In genomic region chr4:78138252-78138651, GRCh38 we compare ENCODE assay signal across 1 cellular context.
A peak's percentile ranks its signal among the peaks of the same experiment; 100 is the strongest.
TF ChIP-seq lines count a peak whose summit lies in the region.

No MANE protein-coding gene starts in this region.

TF ChIP-seq in HepG2, 621 proteins besides CTCF, POLR2A, EP300 and RAD21 (continued from another document and continues in another):
- TF ChIP-seq, protein P1, sequence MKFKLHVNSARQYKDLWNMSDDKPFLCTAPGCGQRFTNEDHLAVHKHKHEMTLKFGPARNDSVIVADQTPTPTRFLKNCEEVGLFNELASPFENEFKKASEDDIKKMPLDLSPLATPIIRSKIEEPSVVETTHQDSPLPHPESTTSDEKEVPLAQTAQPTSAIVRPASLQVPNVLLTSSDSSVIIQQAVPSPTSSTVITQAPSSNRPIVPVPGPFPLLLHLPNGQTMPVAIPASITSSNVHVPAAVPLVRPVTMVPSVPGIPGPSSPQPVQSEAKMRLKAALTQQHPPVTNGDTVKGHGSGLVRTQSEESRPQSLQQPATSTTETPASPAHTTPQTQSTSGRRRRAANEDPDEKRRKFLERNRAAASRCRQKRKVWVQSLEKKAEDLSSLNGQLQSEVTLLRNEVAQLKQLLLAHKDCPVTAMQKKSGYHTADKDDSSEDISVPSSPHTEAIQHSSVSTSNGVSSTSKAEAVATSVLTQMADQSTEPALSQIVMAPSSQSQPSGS (CRISPR knock-in tag; IDR thresholded peaks at IDR 0.05): no peak
- TF ChIP-seq ONECUT2 (CRISPR knock-in tag; IDR thresholded peaks at IDR 0.05) (no peak), TMF1 (CRISPR knock-in tag; IDR thresholded peaks at IDR 0.05; ENCODE audit: low read depth) (no peak), CAMTA2 (CRISPR knock-in tag; IDR thresholded peaks at IDR 0.05; ENCODE audit: borderline replicate concordance) (no peak), LCORL (IDR thresholded peaks at IDR 0.05) (0 out of 2 replicates have a peak, but pooled peaks have one; percentile 35), LCORL (CRISPR knock-in tag; IDR thresholded peaks at IDR 0.05) (0 out of 2 replicates have a peak, but pooled peaks have one; percentile 23), ZFAT (CRISPR knock-in tag; conservative IDR thresholded peaks at IDR 0.05) (no peak), SALL2 (CRISPR knock-in tag; IDR thresholded peaks at IDR 0.05) (no peak), ZKSCAN8 (CRISPR knock-in tag; IDR thresholded peaks at IDR 0.05; ENCODE audit: borderline replicate concordance) (no peak), SNAPC2 (CRISPR knock-in tag; IDR thresholded peaks at IDR 0.05) (no peak), ZXDC (CRISPR knock-in tag; IDR thresholded peaks at IDR 0.05) (no peak), SOX13 (IDR thresholded peaks at IDR 0.05) (no peak; the same call in 1 of the 2 replicates), SOX13 (CRISPR knock-in tag; conservative IDR thresholded peaks at IDR 0.05 in 1 of 2, IDR thresholded peaks at IDR 0.05 in 1 of 2) (peak in 1 of 2 experiments; percentile 46; a peak in 1 of 4 replicates), RXRB (CRISPR knock-in tag; IDR thresholded peaks at IDR 0.05; ENCODE audit: borderline replicate concordance) (peak; percentile 35; the same call in 1 of the 2 replicates), UBTF (CRISPR knock-in tag; IDR thresholded peaks at IDR 0.05) (no peak), ZFX (CRISPR knock-in tag; IDR thresholded peaks at IDR 0.05; ENCODE audit: low read depth) (peak; percentile 43; the same call in 1 of the 2 replicates), ISL2 (CRISPR knock-in tag; IDR thresholded peaks at IDR 0.05) (peak; percentile 63; the same call in 1 of the 2 replicates), ZNF263 (CRISPR knock-in tag; IDR thresholded peaks at IDR 0.05) (no peak), TAF1 (CRISPR knock-in tag; IDR thresholded peaks at IDR 0.05) (no peak), ZNF839 (CRISPR knock-in tag; IDR thresholded peaks at IDR 0.05; ENCODE audit: borderline replicate concordance) (no peak), ARNTL (CRISPR knock-in tag; IDR thresholded peaks at IDR 0.05) (no peak), ZNF318 (CRISPR knock-in tag; IDR thresholded peaks at IDR 0.05) (no peak), KLF16 (CRISPR knock-in tag; IDR thresholded peaks at IDR 0.05) (no peak), ELF3 (CRISPR knock-in tag; IDR thresholded peaks at IDR 0.05) (peak; percentile 59), SMARCC2 (IDR thresholded peaks at IDR 0.05) (no peak), ZNF589 (CRISPR knock-in tag; conservative IDR thresholded peaks at IDR 0.05) (no peak), NFE2 (CRISPR knock-in tag; IDR thresholded peaks at IDR 0.05) (no peak), KLF13 (CRISPR knock-in tag; IDR thresholded peaks at IDR 0.05) (no peak), TOPORS (CRISPR knock-in tag; IDR thresholded peaks at IDR 0.05) (no peak), KLF15 (CRISPR knock-in tag; IDR thresholded peaks at IDR 0.05; ENCODE audit: borderline replicate concordance) (no peak)
- TF ChIP-seq, protein P2, sequence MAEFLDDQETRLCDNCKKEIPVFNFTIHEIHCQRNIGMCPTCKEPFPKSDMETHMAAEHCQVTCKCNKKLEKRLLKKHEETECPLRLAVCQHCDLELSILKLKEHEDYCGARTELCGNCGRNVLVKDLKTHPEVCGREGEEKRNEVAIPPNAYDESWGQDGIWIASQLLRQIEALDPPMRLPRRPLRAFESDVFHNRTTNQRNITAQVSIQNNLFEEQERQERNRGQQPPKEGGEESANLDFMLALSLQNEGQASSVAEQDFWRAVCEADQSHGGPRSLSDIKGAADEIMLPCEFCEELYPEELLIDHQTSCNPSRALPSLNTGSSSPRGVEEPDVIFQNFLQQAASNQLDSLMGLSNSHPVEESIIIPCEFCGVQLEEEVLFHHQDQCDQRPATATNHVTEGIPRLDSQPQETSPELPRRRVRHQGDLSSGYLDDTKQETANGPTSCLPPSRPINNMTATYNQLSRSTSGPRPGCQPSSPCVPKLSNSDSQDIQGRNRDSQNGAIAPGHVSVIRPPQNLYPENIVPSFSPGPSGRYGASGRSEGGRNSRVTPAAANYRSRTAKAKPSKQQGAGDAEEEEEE (CRISPR knock-in tag; IDR thresholded peaks at IDR 0.05; ENCODE audit: borderline replicate concordance): no peak
- TF ChIP-seq, protein P3, sequence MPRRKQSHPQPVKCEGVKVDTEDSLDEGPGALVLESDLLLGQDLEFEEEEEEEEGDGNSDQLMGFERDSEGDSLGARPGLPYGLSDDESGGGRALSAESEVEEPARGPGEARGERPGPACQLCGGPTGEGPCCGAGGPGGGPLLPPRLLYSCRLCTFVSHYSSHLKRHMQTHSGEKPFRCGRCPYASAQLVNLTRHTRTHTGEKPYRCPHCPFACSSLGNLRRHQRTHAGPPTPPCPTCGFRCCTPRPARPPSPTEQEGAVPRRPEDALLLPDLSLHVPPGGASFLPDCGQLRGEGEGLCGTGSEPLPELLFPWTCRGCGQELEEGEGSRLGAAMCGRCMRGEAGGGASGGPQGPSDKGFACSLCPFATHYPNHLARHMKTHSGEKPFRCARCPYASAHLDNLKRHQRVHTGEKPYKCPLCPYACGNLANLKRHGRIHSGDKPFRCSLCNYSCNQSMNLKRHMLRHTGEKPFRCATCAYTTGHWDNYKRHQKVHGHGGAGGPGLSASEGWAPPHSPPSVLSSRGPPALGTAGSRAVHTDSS (CRISPR knock-in tag; conservative IDR thresholded peaks at IDR 0.05): no peak
- TF ChIP-seq, protein P4, sequence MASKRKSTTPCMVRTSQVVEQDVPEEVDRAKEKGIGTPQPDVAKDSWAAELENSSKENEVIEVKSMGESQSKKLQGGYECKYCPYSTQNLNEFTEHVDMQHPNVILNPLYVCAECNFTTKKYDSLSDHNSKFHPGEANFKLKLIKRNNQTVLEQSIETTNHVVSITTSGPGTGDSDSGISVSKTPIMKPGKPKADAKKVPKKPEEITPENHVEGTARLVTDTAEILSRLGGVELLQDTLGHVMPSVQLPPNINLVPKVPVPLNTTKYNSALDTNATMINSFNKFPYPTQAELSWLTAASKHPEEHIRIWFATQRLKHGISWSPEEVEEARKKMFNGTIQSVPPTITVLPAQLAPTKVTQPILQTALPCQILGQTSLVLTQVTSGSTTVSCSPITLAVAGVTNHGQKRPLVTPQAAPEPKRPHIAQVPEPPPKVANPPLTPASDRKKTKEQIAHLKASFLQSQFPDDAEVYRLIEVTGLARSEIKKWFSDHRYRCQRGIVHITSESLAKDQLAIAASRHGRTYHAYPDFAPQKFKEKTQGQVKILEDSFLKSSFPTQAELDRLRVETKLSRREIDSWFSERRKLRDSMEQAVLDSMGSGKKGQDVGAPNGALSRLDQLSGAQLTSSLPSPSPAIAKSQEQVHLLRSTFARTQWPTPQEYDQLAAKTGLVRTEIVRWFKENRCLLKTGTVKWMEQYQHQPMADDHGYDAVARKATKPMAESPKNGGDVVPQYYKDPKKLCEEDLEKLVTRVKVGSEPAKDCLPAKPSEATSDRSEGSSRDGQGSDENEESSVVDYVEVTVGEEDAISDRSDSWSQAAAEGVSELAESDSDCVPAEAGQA (IDR thresholded peaks at IDR 0.05; ENCODE audit: low read depth): no peak
- TF ChIP-seq, protein P4 (CRISPR knock-in tag; IDR thresholded peaks at IDR 0.05; ENCODE audit: borderline replicate concordance): no peak
